8 cellular contexts compared by ENCODE assay signal in the genomic region with DNA sequence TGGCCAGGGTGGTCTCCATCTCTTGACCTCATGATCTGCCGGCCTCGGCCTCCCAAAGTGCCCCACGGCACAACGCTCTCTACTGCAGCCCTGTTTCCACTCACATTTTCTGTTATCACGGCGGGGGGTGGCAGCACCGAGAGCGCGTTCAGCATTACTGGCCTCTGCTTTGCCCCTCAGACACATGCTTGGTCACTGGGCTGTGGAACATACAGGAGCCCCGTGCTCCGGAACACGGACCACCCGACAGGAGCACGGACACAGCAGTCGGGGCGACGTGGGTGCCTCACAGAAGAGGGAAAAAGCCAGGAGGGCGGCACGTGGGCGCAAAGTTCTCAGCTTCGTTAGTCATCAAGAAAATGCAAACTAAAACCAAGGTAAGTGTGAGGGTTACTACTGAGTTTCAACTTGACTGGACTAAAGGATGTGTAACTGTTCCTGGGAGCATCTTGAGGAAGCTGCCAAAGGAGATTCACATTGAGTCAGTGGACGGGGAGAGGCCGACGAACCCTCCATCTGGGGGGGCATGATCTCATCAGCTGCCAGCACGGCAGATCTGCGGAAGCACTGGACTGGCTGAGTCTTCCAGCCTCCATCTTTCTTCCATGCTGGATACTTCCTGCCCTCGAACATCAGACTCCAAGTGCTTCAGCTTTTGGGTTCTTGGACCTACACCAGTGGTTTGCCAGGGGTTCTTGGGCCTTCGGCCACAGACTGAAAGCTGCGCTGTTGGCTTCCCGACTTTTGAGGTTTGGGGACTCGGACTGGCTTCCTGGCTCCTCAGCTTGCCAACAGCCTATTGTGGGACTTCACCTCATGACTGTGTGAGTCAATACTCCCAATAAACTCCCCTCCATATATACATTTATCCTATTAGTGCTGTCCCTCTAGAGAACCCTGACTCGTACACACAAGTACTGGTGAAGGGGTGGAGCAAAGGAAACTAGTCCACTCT.
DNase-seq lines count a peak whose midpoint lies in the region; ATAC-seq and TF ChIP-seq lines count a peak whose summit lies in the region.

No MANE protein-coding gene starts in this region.

- peak; percentile 41 for ATAC-seq in GM21619 (IDR thresholded peaks at IDR 0.05; ENCODE audit: unreplicated experiment)
- peak; percentile 81 to 84 for ATAC-seq in activated CD4-positive, CD25-positive, alpha-beta regulatory T cell treated with anti-CD3 and anti-CD28 coated beads, Interleukin-2, amount 50 U/mL, for 24 hours
- ATAC-seq in GM21515 (IDR thresholded peaks at IDR 0.05; ENCODE audit: unreplicated experiment) = no peak

- H3K4me3 ChIP-seq in fibroblast of the aortic adventitia (ENCODE audit: low read depth, low read length) = no peak overlapping the region

- no peak for TF ChIP-seq CTCF in fibroblast of the aortic adventitia (IDR thresholded peaks at IDR 0.05; ENCODE audit: insufficient read depth, low read length)

- peak; percentile 73 for DNase-seq in AG20443 (ENCODE audit: low spot score)
- DNase-seq in fibroblast of the aortic adventitia (ENCODE audit: low read depth) = peak; percentile 79
- peak; percentile 38 to 71 (median 55) for DNase-seq in stimulated activated CD4-positive, alpha-beta T cell treated with anti-CD3 and anti-CD28 coated beads, TNF-alpha, amount 100 ng/mL, for 24 hours (ENCODE audit: low read depth in 3 of 3)
- no peak for DNase-seq in NCI-H1105 treated with DMSO at 0.1 percent for 48 hours (lab: John Stamatoyannopoulos, UW)
- DNase-seq in erythroblast (lab: John Stamatoyannopoulos, UW) = no peak

- no peak for TF ChIP-seq POLR2A in erythroblast (IDR thresholded peaks at IDR 0.05; ENCODE audit: low read length)

Comparison
In these comparisons a context has a peak if more than half of its experiments do, and no peak if none do; other contexts are left out.
1. DNase-seq: peak in AG20443 (single experiment), fibroblast of the aortic adventitia (single experiment) and stimulated activated CD4-positive, alpha-beta T cell treated with anti-CD3 and anti-CD28 coated beads, TNF-alpha, amount 100 ng/mL, for 24 hours (3 of 3); none in NCI-H1105 treated with DMSO at 0.1 percent for 48 hours (single experiment) and erythroblast (0 of 2).